Comparison of ENCODE assay signal across 8 cellular contexts in genomic region chr20:19757973-19758887, GRCh38. TPM values are rescaled to one million over a fixed set of nuclear protein-coding genes. Genes with fewer than 3 reads are reported as not detected.
DNase-seq lines count a peak whose midpoint lies in the region; ATAC-seq and TF ChIP-seq lines count a peak whose summit lies in the region.

A gene with protein sequence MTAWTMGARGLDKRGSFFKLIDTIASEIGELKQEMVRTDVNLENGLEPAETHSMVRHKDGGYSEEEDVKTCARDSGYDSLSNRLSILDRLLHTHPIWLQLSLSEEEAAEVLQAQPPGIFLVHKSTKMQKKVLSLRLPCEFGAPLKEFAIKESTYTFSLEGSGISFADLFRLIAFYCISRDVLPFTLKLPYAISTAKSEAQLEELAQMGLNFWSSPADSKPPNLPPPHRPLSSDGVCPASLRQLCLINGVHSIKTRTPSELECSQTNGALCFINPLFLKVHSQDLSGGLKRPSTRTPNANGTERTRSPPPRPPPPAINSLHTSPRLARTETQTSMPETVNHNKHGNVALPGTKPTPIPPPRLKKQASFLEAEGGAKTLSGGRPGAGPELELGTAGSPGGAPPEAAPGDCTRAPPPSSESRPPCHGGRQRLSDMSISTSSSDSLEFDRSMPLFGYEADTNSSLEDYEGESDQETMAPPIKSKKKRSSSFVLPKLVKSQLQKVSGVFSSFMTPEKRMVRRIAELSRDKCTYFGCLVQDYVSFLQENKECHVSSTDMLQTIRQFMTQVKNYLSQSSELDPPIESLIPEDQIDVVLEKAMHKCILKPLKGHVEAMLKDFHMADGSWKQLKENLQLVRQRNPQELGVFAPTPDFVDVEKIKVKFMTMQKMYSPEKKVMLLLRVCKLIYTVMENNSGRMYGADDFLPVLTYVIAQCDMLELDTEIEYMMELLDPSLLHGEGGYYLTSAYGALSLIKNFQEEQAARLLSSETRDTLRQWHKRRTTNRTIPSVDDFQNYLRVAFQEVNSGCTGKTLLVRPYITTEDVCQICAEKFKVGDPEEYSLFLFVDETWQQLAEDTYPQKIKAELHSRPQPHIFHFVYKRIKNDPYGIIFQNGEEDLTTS (plus strand): TSS chr20:19758258. CDS start chr20:19889602, 131,344 bp downstream.

- H3K36me3 ChIP-seq in BE2C (no peaks in the 10 kb centered on the region), duodenal mucosa (ENCODE audit: control insufficient read depth in 1 of 2, insufficient read depth in 2 of 2, low read length in 2 of 2) (no peaks in the 10 kb centered on the region)

- ATAC-seq in left colon (peak; percentile 84), GM21360 (IDR thresholded peaks at IDR 0.05; ENCODE audit: unreplicated experiment) (no peak), GM21825 (IDR thresholded peaks at IDR 0.05; ENCODE audit: unreplicated experiment) (no peak)

- DNase-seq in BE2C (peak; percentile 8), HT1080 (ENCODE audit: low read depth) (peak; percentile 89), left colon (peak; percentile 94 to 96), smooth muscle cell of the brain vasculature (ENCODE audit: low read depth, low spot score) (peak; percentile 88)

- H3K9me3 ChIP-seq in BE2C: no peaks in the 10 kb centered on the region
- H3K9me3 ChIP-seq in duodenal mucosa (ENCODE audit: control insufficient read depth in 1 of 2, low read length in 2 of 2): no peaks in the 10 kb centered on the region

- intact Hi-C loops in left colon (cut with DNase I, micrococcal nuclease): no loop called here

- no peak for TF ChIP-seq CTCF in BE2C (IDR thresholded peaks at IDR 0.05; ENCODE audit: low read depth, low read length)

- H3K4me3 ChIP-seq in BE2C (ENCODE audit: low read depth, low read length) (no peak within 1 kb of the TSS; the same call in 1 of the 2 replicates), duodenal mucosa (ENCODE audit: low read depth in 1 of 2, low read length in 2 of 2) (peak within 1 kb of the TSS; percentile 84 to 94)

- H3K4me1 ChIP-seq in BE2C (no peaks in the 10 kb centered on the region), duodenal mucosa (ENCODE audit: control insufficient read depth in 1 of 2, insufficient read depth in 2 of 2, low read length in 2 of 2) (peaks cover 19 to 29% of the 10 kb centered on the region in 2 donors)

- H3K9ac ChIP-seq in duodenal mucosa (ENCODE audit: low read depth in 1 of 2, low read length in 2 of 2): peak within 1 kb of the TSS; percentile 95 to 98

- H3K27me3 ChIP-seq in BE2C (peaks cover 64% of the 10 kb centered on the region), duodenal mucosa (ENCODE audit: control insufficient read depth in 1 of 2, insufficient read depth in 2 of 2, low read length in 2 of 2) (no peaks in the 10 kb centered on the region)

- peak within 1 kb of the TSS; percentile 96 for H3K27ac ChIP-seq in duodenal mucosa (ENCODE audit: low read depth, low read length)

TF ChIP-seq in PFSK-1, 5 proteins besides CTCF, POLR2A, EP300 and RAD21:
- TF ChIP-seq SIN3A (IDR thresholded peaks at IDR 0.05; ENCODE audit: borderline replicate concordance, insufficient read depth, low read length) (no peak), FOXP2 (optimal IDR thresholded peaks at IDR 0.05; ENCODE audit: borderline replicate concordance, extremely low read depth, extremely low read length, insufficient read depth) (peak; percentile 21), TAF1 (IDR thresholded peaks at IDR 0.05; ENCODE audit: borderline replicate concordance, insufficient read depth, low read length) (no peak), REST (IDR thresholded peaks at IDR 0.05; ENCODE audit: insufficient read depth in 1 of 2, low read depth in 2 of 2, low read length in 2 of 2) (no peak), POLR2AphosphoS5 (IDR thresholded peaks at IDR 0.05; ENCODE audit: low read depth, low read length) (no peak)

RNA-seq across cellular contexts. Expression of the gene that starts here (rescaled TPM):
- polyA plus RNA-seq in BE2C (2012; ENCODE audit: insufficient read depth, insufficient read length, low read depth): 3.7 TPM
- total RNA-seq in HT1080 (2014; rRNA removed; shearing (Covaris generic)): 65.7 and 66.1 TPM in 2 replicates
- 27.4 and 27.8 TPM in 2 replicates for polyA plus RNA-seq in HT1080 (2015; cell fraction: cytosol; rRNA removed)
- 29.8 and 34.0 TPM in 2 replicates for polyA plus RNA-seq in HT1080 (2015; cell fraction: nucleus; rRNA removed)
- polyA plus RNA-seq in PFSK-1 (2012; ENCODE audit: insufficient read length, low read depth): 44.0 TPM
- total RNA-seq in left colon: 10 to 100 TPM; 72.3 to 97.8 TPM

Comparison
In these comparisons a context has a peak if more than half of its experiments do, and no peak if none do; other contexts are left out.
1. DNase-seq: peak in every context shown above with its lines; median percentile 95 in left colon; 89 in HT1080; 88 in smooth muscle cell of the brain vasculature; 8 in BE2C.